10 cellular contexts compared by ENCODE assay signal in the genomic region with DNA sequence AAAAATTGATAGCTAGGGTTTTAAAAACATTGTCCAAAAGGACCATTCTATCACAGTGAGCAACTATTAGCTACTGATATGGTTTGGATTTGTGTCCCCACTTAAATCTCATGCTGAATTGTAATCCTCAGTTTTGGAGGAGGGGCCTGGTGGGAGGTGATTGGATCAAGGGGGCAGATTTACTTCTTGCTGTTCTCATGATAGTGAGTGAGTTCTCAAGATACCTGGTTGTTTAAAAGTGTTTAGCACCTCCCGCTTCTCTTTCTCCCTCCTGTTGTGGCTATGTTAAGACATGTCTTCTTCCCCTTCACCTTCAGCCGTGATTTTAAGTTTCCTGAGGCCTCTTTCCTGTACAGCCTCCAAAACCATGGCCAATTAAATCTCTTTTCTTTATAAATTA.
"Had no signal": no experiment of that assay in that cellular context is flagged by ENCODE, and none has a peak within 500 bp of the region (broad histone marks: within the 10 kb centered on the region; RNA-seq: fewer than 3 reads in every experiment).

No MANE protein-coding gene starts in this region.

- H3K9ac ChIP-seq: GM23248 had no signal

- H2AFZ ChIP-seq: GM23248, GM23338 had no signal

- H3K36me3 ChIP-seq: HAP-1 had no signal

- H3K9me3 Mint-ChIP-seq: GM23338, H9 had no signal

- H3K9me3 ChIP-seq: HAP-1 had no signal

- FAIRE-seq: H54 had no signal

- DNase-seq: GM23248, GOT3, H7, H9, HCEC 1CT, HFFc6 had no signal

- ATAC-seq: GM23338, HCT116 had no signal

- H3K27ac ChIP-seq: GM23248 had no signal

- H3K27ac Mint-ChIP-seq: GM23338, H9, HFFc6 had no signal

- H3K4me2 ChIP-seq: GM23338 had no signal

- H3K4me3 ChIP-seq: GM23248, GM23338, HAP-1 had no signal

- H3K4me3 Mint-ChIP-seq: GM23338, H9, HFFc6 had no signal
